ENCODE assay signal across 8 cellular contexts in the genomic region with DNA sequence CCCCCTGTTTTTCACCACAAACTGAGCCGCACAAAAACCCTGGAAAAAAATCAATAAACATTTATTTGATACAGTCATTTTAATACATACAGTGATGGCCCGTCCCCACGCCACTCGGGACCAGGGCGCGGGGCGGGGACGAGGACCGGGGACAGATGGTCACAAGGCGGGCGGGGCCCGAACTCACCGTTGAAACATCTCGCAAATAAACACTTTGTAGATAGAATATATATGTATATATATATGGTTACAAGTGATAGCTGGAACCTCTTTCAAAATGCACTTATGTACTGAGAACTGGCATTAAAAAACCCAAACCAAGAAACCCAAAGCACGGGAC. TPM values are rescaled to one million over a fixed set of nuclear protein-coding genes. Genes with fewer than 3 reads are reported as not detected.
DNase-seq lines count a peak whose midpoint lies in the region; ATAC-seq and TF ChIP-seq lines count a peak whose summit lies in the region.

No MANE protein-coding gene starts in this region.

- H3K27me3 ChIP-seq in adipocyte (replicated peaks; ENCODE audit: control insufficient read depth, insufficient read depth, low read length) (no peaks in the 10 kb centered on the region), lung (ENCODE audit: control insufficient read depth, insufficient read depth) (no peaks in the 10 kb centered on the region), aorta (ENCODE audit: control insufficient read depth in 1 of 2, insufficient read depth in 2 of 2, low read length in 1 of 2) (no peaks in the 10 kb centered on the region)

- intact Hi-C loops in aorta (cut with DNase I), result no loop called here
- intact Hi-C loops in posterior cingulate gyrus (cut with DNase I), result loop anchor here (1.0 to 5.0 kb wide), 5 partner anchors 25 to 329 kb away; partner anchors contain the start of genes ARFRP1, DNAJC5, GMEB2 and PRPF6

- H3K4me3 ChIP-seq in GM12864 (ENCODE audit: low read depth, low read length), result peak overlapping the region; percentile 55
- H3K4me3 ChIP-seq in adipocyte (ENCODE audit: low read length), result peak overlapping the region; percentile 85
- H3K4me3 ChIP-seq in lung, result peak overlapping the region; percentile 38
- peak overlapping the region; percentile 14 to 30 for H3K4me3 ChIP-seq in aorta (ENCODE audit: low read length in 2 of 2)

- DNase-seq in GM12864 (ENCODE audit: low read depth) (no peak), adipocyte (ENCODE audit: low read depth) (no peak), lung (ENCODE audit: low spot score) (no peak), aorta (no peak), medulla oblongata (ENCODE audit: extremely low spot score) (no peak), posterior cingulate gyrus (no peak), HuH-7 (ENCODE audit: low spot score) (no peak)

- H3K4me1 ChIP-seq in adipocyte (ENCODE audit: control insufficient read depth, insufficient read depth, low read length) (peaks cover 38% of the 10 kb centered on the region), lung (ENCODE audit: control insufficient read depth in 2 of 2, insufficient read depth in 2 of 2, low read length in 2 of 2) (peaks cover 0 to 26% of the 10 kb centered on the region in 2 donors), aorta (ENCODE audit: control insufficient read depth in 1 of 2, insufficient read depth in 2 of 2, low read length in 2 of 2) (no peaks in the 10 kb centered on the region)

- H3K27ac ChIP-seq in lung (ENCODE audit: low read depth in 1 of 2, low read length in 1 of 2) (peak overlapping the region in 1 of 2 donors; percentile 26), aorta (ENCODE audit: low read depth in 1 of 2, low read length in 2 of 2) (no peak overlapping the region)

- peak; percentile 15 for ATAC-seq in HG02970 (IDR thresholded peaks at IDR 0.05; ENCODE audit: low FRiP score, unreplicated experiment)
- ATAC-seq in lung (ENCODE audit: insufficient read depth, low FRiP score), result no peak
- no peak for ATAC-seq in aorta (ENCODE audit: low FRiP score)

- TF ChIP-seq CTCF in GM12864 (IDR thresholded peaks at IDR 0.05; ENCODE audit: low read depth, low read length, missing control alignments) (no peak), lung (IDR thresholded peaks at IDR 0.05; ENCODE audit: control extremely low read depth, extremely low read depth) (no peak)

- peaks cover 21% of the 10 kb centered on the region for H3K36me3 ChIP-seq in adipocyte (ENCODE audit: control insufficient read depth, insufficient read depth, low read length, severe bottlenecking)
- H3K36me3 ChIP-seq in lung (ENCODE audit: control insufficient read depth in 2 of 2, insufficient read depth in 2 of 2, low read length in 2 of 2), result peaks cover 0 to 20% of the 10 kb centered on the region in 2 donors
- H3K36me3 ChIP-seq in aorta (ENCODE audit: control insufficient read depth in 1 of 2, insufficient read depth in 2 of 2, low read length in 1 of 2), result no peaks in the 10 kb centered on the region

- H3K9me3 ChIP-seq in adipocyte (ENCODE audit: control insufficient read depth, low read length) (no peaks in the 10 kb centered on the region), lung (ENCODE audit: control insufficient read depth in 2 of 2, insufficient read depth in 1 of 2, low read length in 1 of 2) (no peaks in the 10 kb centered on the region), aorta (ENCODE audit: control insufficient read depth, low read length) (no peaks in the 10 kb centered on the region)

- WGBS in lung, 2 donors, result 0 to 1% methylated on average over 15 of the region's 15 CpGs
- WGBS in aorta, 2 donors, result 0 to 1% methylated on average over 15 of the region's 15 CpGs

- H3K9ac ChIP-seq in adipocyte (ENCODE audit: low read length), result peak overlapping the region; percentile 86

RNA-seq across cellular contexts. Expression of gene UCKL1, which starts 0.4 kb away (rescaled TPM):
- total RNA-seq in lung, result 10 to 100 TPM; 33.6 to 42.7 TPM
- polyA plus RNA-seq in lung, result 10 to 100 TPM; 34.8 to 37.5 TPM
- total RNA-seq in aorta, result 10 to 100 TPM; 27.2 to 39.5 TPM
- 10 to 100 TPM; 24.3 to 85.0 TPM for polyA plus RNA-seq in aorta

RNA-seq across cellular contexts. Expression of gene ZNF512B, which starts 13.1 kb away (rescaled TPM):
- total RNA-seq in lung (10 to 100 TPM; 10.7 to 18.9 TPM), aorta (10 to 100 TPM; 10.8 to 16.5 TPM)
- polyA plus RNA-seq in lung (10 to 100 TPM in 1 of 2 donors, 1 to 10 TPM in 1; 8.7 to 13.0 TPM), aorta (10 to 100 TPM in 1 of 2 donors, 1 to 10 TPM in 1; 1.5 to 10.8 TPM)

RNA-seq across cellular contexts. Expression of gene SAMD10, which starts 22.8 kb away (rescaled TPM):
- total RNA-seq in lung (1 to 10 TPM; 2.3 to 6.4 TPM), aorta (1 to 10 TPM in 1 of 2 donors, under 1 TPM in 1; 0.84 to 4.1 TPM)
- polyA plus RNA-seq in lung (1 to 10 TPM; 4.7 to 6.8 TPM), aorta (1 to 10 TPM; 1.8 to 2.0 TPM)

RNA-seq across cellular contexts. Expression of gene PRPF6, which starts 24.3 kb away (rescaled TPM):
- total RNA-seq in lung (10 to 100 TPM; 61.2 to 65.0 TPM), aorta (10 to 100 TPM; 50.3 to 59.1 TPM)
- polyA plus RNA-seq in lung (10 to 100 TPM; 43.6 to 47.1 TPM), aorta (10 to 100 TPM; 20.9 to 53.3 TPM)

Comparison
In these comparisons a context has a peak if more than half of its experiments do, and no peak if none do; other contexts are left out.
1. H3K4me3 ChIP-seq: peak in every context shown above with its lines; median percentile 85 in adipocyte; 55 in GM12864; 38 in lung; 22 in aorta.